In the genomic region with DNA sequence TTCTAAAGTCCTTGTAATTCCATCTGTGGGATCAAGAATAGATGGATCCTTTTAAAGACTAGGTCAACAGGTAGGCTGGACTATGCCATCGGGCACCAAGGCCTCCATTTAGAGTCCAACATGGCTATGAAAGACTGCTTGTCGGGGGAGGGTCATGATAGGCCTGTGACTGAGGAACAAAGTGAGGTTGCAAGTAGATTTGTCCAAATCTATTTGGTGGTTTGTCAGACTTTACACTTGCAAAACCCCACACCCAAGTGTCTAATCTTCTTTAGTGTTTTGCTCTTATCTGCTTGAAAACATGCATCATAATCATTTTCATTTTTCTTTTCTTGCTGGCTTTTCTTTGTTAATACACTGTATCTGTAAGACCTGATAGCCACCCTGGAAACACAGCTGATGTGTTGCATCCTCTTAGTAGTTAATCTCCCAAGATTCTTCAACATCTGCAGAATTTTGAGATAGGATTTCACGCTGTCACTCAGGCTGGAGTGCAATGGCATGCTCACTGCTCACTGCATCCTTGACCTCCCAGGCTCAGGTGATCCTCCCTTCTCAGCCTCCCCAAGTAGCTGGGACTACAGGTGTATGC, we compare ENCODE assay signal across 19 cellular contexts.
"Had no signal": no experiment of that assay in that cellular context is flagged by ENCODE, and none has a peak within 500 bp of the region (broad histone marks: within the 10 kb centered on the region; RNA-seq: fewer than 3 reads in every experiment).

No MANE protein-coding gene starts in this region.

- DNase-seq: Karpas-422, KG1, MM.1S, NCI-H1092 treated with DMSO at 0.1 percent for 48 hours, NCI-H1436, NCI-H187, NCI-H2029, NCI-H2081 treated with DMSO at 0.1 percent for 48 hours, NCI-H2171, NCI-H226, NCI-H446, NCI-H510A, NCI-H524 treated with DMSO at 0.1 percent for 48 hours, NCI-H69, NCI-H774, PC-3, Right ventricle myocardium superior, SIG-M5 had no signal

- ATAC-seq: Panc1, PC-3 had no signal
